17 cellular contexts compared by ENCODE assay signal in genomic region chr6:134077301-134077700, GRCh38. TPM values are rescaled to one million over a fixed set of nuclear protein-coding genes. Genes with fewer than 3 reads are reported as not detected.
DNase-seq lines count a peak whose midpoint lies in the region; ATAC-seq and TF ChIP-seq lines count a peak whose summit lies in the region.
"Had no signal": no experiment of that assay in that cellular context is flagged by ENCODE, and none has a peak within 500 bp of the region (broad histone marks: within the 10 kb centered on the region; RNA-seq: fewer than 3 reads in every experiment).

No MANE protein-coding gene starts in this region.

- intact Hi-C loops in left cardiac atrium (cut with DNase I) = no loop called here

- no peak overlapping the region for H2AFZ ChIP-seq in fibroblast of lung (ENCODE audit: low read length)

- no peak overlapping the region for H3K27ac ChIP-seq in fibroblast of lung (ENCODE audit: insufficient read depth, low read length)
- H3K27ac ChIP-seq: HL-60 had no signal

- DNase-seq in SIG-M5 treated with dmso at 0.1 percent for 504 hours (lab: John Stamatoyannopoulos, UW; ENCODE audit: unreplicated experiment) (peak; percentile 14), SIG-M5 (lab: John Stamatoyannopoulos, UW) (no peak), RKO (ENCODE audit: low spot score) (peak; percentile 20), fibroblast of lung (ENCODE audit: low read depth in 2 of 2) (peak; percentile 31 to 91), iPS-NIHi11 (ENCODE audit: low spot score) (no peak), left cardiac atrium (no peak), inferior parietal cortex (ENCODE audit: extremely low spot score) (no peak)
- DNase-seq: 8988T; activated naive CD8-positive, alpha-beta T cell treated with anti-CD3 and anti-CD28 coated beads, Interleukin-2, amount 10 ng/mL, durations not matched to agents 7 days and 5 days; CD8-positive, alpha-beta memory T cell; GF-D8; MM.1S; occipital lobe; stimulated activated naive CD8-positive, alpha-beta T cell treated with anti-CD3 and anti-CD28 coated beads, Interleukin-15, Interleukin-2, amounts not matched to agents 100 U/mL and 50 U/mL, for 24 hours; T-cell had no signal

- ATAC-seq in left cardiac atrium = no peak
- no peak for ATAC-seq in activated CD4-positive, CD25-positive, alpha-beta regulatory T cell treated with anti-CD3 and anti-CD28 coated beads, Interleukin-2, amount 50 U/mL, for 24 hours
- ATAC-seq: stimulated activated naive CD8-positive, alpha-beta T cell treated with anti-CD3 and anti-CD28 coated beads, Interleukin-15, Interleukin-2, amounts not matched to agents 100 U/mL and 50 U/mL, for 24 hours; T-cell had no signal

- TF ChIP-seq CTCF in fibroblast of lung (conservative IDR thresholded peaks at IDR 0.05 in 1 of 2, IDR thresholded peaks at IDR 0.05 in 1 of 2; ENCODE audit: low read depth in 1 of 2, low read length in 2 of 2) = no peak

- H3K27me3 ChIP-seq in fibroblast of lung (ENCODE audit: control insufficient read depth, insufficient read depth, low read length) = no peaks in the 10 kb centered on the region

- no peaks in the 10 kb centered on the region for H3K9me3 ChIP-seq in fibroblast of lung (ENCODE audit: control insufficient read depth, insufficient read depth, low read depth, low read length)

- H3K36me3 ChIP-seq in fibroblast of lung (ENCODE audit: control insufficient read depth, insufficient read depth, low read length) = no peaks in the 10 kb centered on the region

- no peak overlapping the region for H3K9ac ChIP-seq in fibroblast of lung (ENCODE audit: insufficient read depth, low read length)

- no peaks in the 10 kb centered on the region for H4K20me1 ChIP-seq in fibroblast of lung (ENCODE audit: control insufficient read depth, extremely low read depth, insufficient read depth, low read length)

- no peaks in the 10 kb centered on the region for H3K79me2 ChIP-seq in fibroblast of lung (ENCODE audit: control insufficient read depth, insufficient read depth, low read length)

- no peaks in the 10 kb centered on the region for H3K4me1 ChIP-seq in fibroblast of lung (ENCODE audit: control insufficient read depth, extremely low read depth, insufficient read depth, low read length)

- H3K4me3 ChIP-seq in fibroblast of lung (replicated peaks in 1 of 4; ENCODE audit: control extremely low read depth in 1 of 4, insufficient read depth in 1 of 4, low read depth in 3 of 4, low read length in 4 of 4) = no peak overlapping the region

- H3K4me2 ChIP-seq in fibroblast of lung (ENCODE audit: extremely low read depth, insufficient read depth, low read length) = no peak overlapping the region

RNA-seq across cellular contexts. Expression of gene SLC2A12, which starts 24.9 kb away (rescaled TPM):
- total RNA-seq in fibroblast of lung (4.6 and 10.1 TPM in 2 replicates), left cardiac atrium (10 to 100 TPM in 1 of 2 donors, 1 to 10 TPM in 1; 5.2 to 11.3 TPM)
- polyA plus RNA-seq in fibroblast of lung = 3.2 and 7.0 TPM in 2 replicates
- polyA plus RNA-seq in fibroblast of lung (2012) = 1.5 and 3.1 TPM in 2 replicates
- 1.0 and 1.8 TPM in 2 replicates for polyA minus RNA-seq in fibroblast of lung (ENCODE audit: low replicate concordance)
- total RNA-seq: CD8-positive, alpha-beta memory T cell had no signal
- polyA plus RNA-seq: CD8-positive, alpha-beta memory T cell had no signal

Comparison
In these comparisons a context has a peak if more than half of its experiments do, and no peak if none do; other contexts are left out.
1. DNase-seq: peak in SIG-M5 treated with dmso at 0.1 percent for 504 hours (single experiment), RKO (single experiment) and fibroblast of lung (2 of 2); none in SIG-M5 (single experiment), iPS-NIHi11 (single experiment), left cardiac atrium (single experiment) and inferior parietal cortex (single experiment).